In genomic region chr3:60827666-60828065, GRCh38 we compare ENCODE assay signal across 9 cellular contexts.
"Had no signal": no experiment of that assay in that cellular context is flagged by ENCODE, and none has a peak within 500 bp of the region (broad histone marks: within the 10 kb centered on the region; RNA-seq: fewer than 3 reads in every experiment).

No MANE protein-coding gene starts in this region.

- H3K4me3 ChIP-seq: GM23248, GM23338, HAP-1 had no signal

- ATAC-seq: GM23338, HCT116 had no signal

- DNase-seq: GM23248, GOT3, H7, H9, HCEC 1CT, HFFc6 had no signal

- H3K9me3 ChIP-seq: HAP-1 had no signal

- H3K27ac ChIP-seq: GM23248 had no signal

- H3K36me3 ChIP-seq: HAP-1 had no signal
